1 cellular context compared by ENCODE assay signal in the genomic region with DNA sequence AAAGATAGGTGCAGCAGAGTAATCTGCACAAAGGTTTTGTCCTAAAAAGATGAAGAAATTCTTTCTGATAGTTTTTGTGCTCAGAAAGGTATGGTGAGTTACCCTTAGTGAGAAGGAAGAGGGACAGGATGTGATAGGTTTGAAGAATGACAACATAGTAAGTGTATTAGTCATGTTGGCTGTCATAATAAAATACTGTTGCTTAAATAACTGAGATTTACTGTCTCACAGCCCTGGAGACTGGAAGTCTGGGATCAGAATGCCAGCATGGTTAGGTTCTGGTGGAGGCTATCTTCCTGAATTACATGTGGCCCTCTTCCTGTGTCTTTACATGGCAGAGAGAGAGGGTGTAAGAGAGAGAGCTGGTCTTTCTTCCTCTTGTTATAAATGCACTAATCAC.
TF ChIP-seq lines count a peak whose summit lies in the region.

No MANE protein-coding gene starts in this region.

TF ChIP-seq in SK-N-SH, 30 proteins besides CTCF, POLR2A, EP300 and RAD21 (continued from another document):
- no peak for TF ChIP-seq TAF1 (IDR thresholded peaks at IDR 0.05; ENCODE audit: borderline replicate concordance, low read depth, low read length)
- TF ChIP-seq, protein P1, sequence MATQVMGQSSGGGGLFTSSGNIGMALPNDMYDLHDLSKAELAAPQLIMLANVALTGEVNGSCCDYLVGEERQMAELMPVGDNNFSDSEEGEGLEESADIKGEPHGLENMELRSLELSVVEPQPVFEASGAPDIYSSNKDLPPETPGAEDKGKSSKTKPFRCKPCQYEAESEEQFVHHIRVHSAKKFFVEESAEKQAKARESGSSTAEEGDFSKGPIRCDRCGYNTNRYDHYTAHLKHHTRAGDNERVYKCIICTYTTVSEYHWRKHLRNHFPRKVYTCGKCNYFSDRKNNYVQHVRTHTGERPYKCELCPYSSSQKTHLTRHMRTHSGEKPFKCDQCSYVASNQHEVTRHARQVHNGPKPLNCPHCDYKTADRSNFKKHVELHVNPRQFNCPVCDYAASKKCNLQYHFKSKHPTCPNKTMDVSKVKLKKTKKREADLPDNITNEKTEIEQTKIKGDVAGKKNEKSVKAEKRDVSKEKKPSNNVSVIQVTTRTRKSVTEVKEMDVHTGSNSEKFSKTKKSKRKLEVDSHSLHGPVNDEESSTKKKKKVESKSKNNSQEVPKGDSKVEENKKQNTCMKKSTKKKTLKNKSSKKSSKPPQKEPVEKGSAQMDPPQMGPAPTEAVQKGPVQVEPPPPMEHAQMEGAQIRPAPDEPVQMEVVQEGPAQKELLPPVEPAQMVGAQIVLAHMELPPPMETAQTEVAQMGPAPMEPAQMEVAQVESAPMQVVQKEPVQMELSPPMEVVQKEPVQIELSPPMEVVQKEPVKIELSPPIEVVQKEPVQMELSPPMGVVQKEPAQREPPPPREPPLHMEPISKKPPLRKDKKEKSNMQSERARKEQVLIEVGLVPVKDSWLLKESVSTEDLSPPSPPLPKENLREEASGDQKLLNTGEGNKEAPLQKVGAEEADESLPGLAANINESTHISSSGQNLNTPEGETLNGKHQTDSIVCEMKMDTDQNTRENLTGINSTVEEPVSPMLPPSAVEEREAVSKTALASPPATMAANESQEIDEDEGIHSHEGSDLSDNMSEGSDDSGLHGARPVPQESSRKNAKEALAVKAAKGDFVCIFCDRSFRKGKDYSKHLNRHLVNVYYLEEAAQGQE (IDR thresholded peaks at IDR 0.05; ENCODE audit: low read depth, low read length): no peak
- peak; percentile 66 for TF ChIP-seq TCF12 (IDR thresholded peaks at IDR 0.05)
- TF ChIP-seq, protein P2, sequence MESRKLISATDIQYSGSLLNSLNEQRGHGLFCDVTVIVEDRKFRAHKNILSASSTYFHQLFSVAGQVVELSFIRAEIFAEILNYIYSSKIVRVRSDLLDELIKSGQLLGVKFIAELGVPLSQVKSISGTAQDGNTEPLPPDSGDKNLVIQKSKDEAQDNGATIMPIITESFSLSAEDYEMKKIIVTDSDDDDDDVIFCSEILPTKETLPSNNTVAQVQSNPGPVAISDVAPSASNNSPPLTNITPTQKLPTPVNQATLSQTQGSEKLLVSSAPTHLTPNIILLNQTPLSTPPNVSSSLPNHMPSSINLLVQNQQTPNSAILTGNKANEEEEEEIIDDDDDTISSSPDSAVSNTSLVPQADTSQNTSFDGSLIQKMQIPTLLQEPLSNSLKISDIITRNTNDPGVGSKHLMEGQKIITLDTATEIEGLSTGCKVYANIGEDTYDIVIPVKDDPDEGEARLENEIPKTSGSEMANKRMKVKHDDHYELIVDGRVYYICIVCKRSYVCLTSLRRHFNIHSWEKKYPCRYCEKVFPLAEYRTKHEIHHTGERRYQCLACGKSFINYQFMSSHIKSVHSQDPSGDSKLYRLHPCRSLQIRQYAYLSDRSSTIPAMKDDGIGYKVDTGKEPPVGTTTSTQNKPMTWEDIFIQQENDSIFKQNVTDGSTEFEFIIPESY (IDR thresholded peaks at IDR 0.05; ENCODE audit: borderline replicate concordance, low read depth): no peak
- TF ChIP-seq SIN3A (IDR thresholded peaks at IDR 0.05; ENCODE audit: borderline replicate concordance, low read depth, low read length): no peak
- TF ChIP-seq RCOR1 (IDR thresholded peaks at IDR 0.05; ENCODE audit: low read length): no peak
- TF ChIP-seq, protein P3, sequence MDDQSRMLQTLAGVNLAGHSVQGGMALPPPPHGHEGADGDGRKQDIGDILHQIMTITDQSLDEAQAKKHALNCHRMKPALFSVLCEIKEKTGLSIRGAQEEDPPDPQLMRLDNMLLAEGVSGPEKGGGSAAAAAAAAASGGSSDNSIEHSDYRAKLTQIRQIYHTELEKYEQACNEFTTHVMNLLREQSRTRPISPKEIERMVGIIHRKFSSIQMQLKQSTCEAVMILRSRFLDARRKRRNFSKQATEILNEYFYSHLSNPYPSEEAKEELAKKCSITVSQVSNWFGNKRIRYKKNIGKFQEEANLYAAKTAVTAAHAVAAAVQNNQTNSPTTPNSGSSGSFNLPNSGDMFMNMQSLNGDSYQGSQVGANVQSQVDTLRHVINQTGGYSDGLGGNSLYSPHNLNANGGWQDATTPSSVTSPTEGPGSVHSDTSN (IDR thresholded peaks at IDR 0.05): peak; percentile 87
TF ChIP-seq in SK-N-SH: peak in this region for 5.
